ENCODE assay signal across 21 cellular contexts in genomic region chr1:29100487-29100886, GRCh38.
"Had no signal": no experiment of that assay in that cellular context is flagged by ENCODE, and none has a peak within 500 bp of the region (broad histone marks: within the 10 kb centered on the region; RNA-seq: fewer than 3 reads in every experiment).

No MANE protein-coding gene starts in this region.

- H3K4me1 ChIP-seq: esophagus muscularis mucosa, foreskin keratinocyte, gastroesophageal sphincter, heart left ventricle, left lung, lower lobe of right lung had no signal

- DNase-seq: dermis blood vessel endothelial cell; dorsolateral prefrontal cortex; effector CD4-positive, alpha-beta T cell; effector memory CD4-positive, alpha-beta T cell; foreskin keratinocyte; heart left ventricle; hypothalamus; left cardiac atrium; left lung; left ventricle myocardium superior; lower lobe of right lung; mesenchymal stem cell; mucosa of descending colon; naive B cell had no signal

- H3K27ac ChIP-seq: coronary artery, dorsolateral prefrontal cortex, esophagus muscularis mucosa, foreskin keratinocyte, gastroesophageal sphincter, heart left ventricle, hepatocyte, left lung, lower lobe of right lung had no signal

- H3K9me3 ChIP-seq: esophagus muscularis mucosa, gastroesophageal sphincter, heart left ventricle, left lung, lower lobe of right lung, mucosa of descending colon had no signal

- FAIRE-seq: frontal cortex, islet of Langerhans, keratinocyte had no signal

- H3K27me3 ChIP-seq: dorsolateral prefrontal cortex, esophagus muscularis mucosa, foreskin keratinocyte, gastroesophageal sphincter, heart left ventricle, hepatocyte, left lung had no signal

- H3K4me3 ChIP-seq: coronary artery, dorsolateral prefrontal cortex, esophagus muscularis mucosa, gastroesophageal sphincter, heart left ventricle, hepatocyte, left lung, lower lobe of right lung, mucosa of descending colon had no signal
